In the genomic region with DNA sequence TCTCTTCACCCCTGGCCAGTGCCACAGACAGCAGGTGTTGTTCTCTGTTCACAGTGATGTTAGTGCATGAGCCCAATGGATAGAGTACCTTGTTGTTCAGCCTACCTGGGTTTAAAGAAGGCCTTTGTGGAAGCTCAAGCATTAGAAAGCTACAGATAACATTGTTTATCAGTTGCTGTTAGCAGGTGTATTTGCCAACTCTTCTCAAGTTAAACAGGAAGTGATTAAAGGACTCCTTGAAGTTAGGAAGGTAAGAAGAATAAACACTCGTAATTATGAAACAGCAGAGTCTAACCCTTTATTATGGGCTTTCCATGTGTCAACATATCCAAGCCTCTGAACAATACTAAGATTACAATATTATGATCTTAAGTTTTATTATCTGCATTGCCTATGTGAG, we compare ENCODE assay signal across 19 cellular contexts. TPM values are rescaled to one million over a fixed set of nuclear protein-coding genes. Genes with fewer than 3 reads are reported as not detected.
DNase-seq lines count a peak whose midpoint lies in the region; ATAC-seq and TF ChIP-seq lines count a peak whose summit lies in the region.
"Had no signal": no experiment of that assay in that cellular context is flagged by ENCODE, and none has a peak within 500 bp of the region (broad histone marks: within the 10 kb centered on the region; RNA-seq: fewer than 3 reads in every experiment).

No MANE protein-coding gene starts in this region.

- H3K4me3 ChIP-seq in DND-41 (ENCODE audit: low read depth in 1 of 2, low read length in 2 of 2) (no peak overlapping the region), parathyroid adenoma (ENCODE audit: low read depth, low read length) (no peak overlapping the region), mesendoderm (ENCODE audit: low read length) (no peak overlapping the region)
- H3K4me3 ChIP-seq: heart right ventricle, vagina had no signal

- no CpG with 5 or more reads among the region's 1 CpG for WGBS in mesendoderm (ENCODE audit: extremely low coverage, insufficient coverage, low lambda C conversion rate)

- H3K36me3 ChIP-seq in DND-41 (ENCODE audit: insufficient read depth, low read length): no peaks in the 10 kb centered on the region
- no peaks in the 10 kb centered on the region for H3K36me3 ChIP-seq in parathyroid adenoma (ENCODE audit: control insufficient read depth, insufficient read depth, low read length)
- no peaks in the 10 kb centered on the region for H3K36me3 ChIP-seq in mesendoderm (ENCODE audit: control insufficient read depth, insufficient read depth, low read length)
- H3K36me3 ChIP-seq: heart right ventricle, vagina had no signal

- H3K9me3 ChIP-seq in DND-41 (ENCODE audit: insufficient read depth, low read length, severe bottlenecking) (no peaks in the 10 kb centered on the region), parathyroid adenoma (ENCODE audit: control insufficient read depth, low read length) (no peaks in the 10 kb centered on the region)
- H3K9me3 ChIP-seq: heart right ventricle, vagina had no signal

- no peak for DNase-seq in DND-41
- DNase-seq in NCI-H146 treated with DMSO at 0.1 percent for 48 hours (lab: John Stamatoyannopoulos, UW; ENCODE audit: unreplicated experiment): peak; percentile 98
- DNase-seq in NCI-H748 treated with DMSO at 0.1 percent for 48 hours (lab: John Stamatoyannopoulos, UW): peak; percentile 83
- DNase-seq in activated CD8-positive, alpha-beta memory T cell treated with anti-CD3 and anti-CD28 coated beads for 24 hours: no peak
- DNase-seq in mesendoderm: no peak
- DNase-seq: activated CD8-positive, alpha-beta T cell treated with anti-CD3 and anti-CD28 coated beads for 36 hours; activated T-cell treated with anti-CD3 and anti-CD28 coated beads, Interleukin-2, amount 50 U/mL, for 48 hours; AML-193; Calu3; heart right ventricle; natural killer cell; NCI-H2171; posterior cingulate gyrus; SHP77 treated with DMSO at 0.1 percent for 48 hours; stimulated activated CD4-positive, alpha-beta T cell treated with anti-CD3 and anti-CD28 coated beads, Interleukin-2, amount 100 ng/mL, for 48 hours had no signal

- H3K23ac ChIP-seq in mesendoderm (ENCODE audit: low read length): no peak overlapping the region

- no peak overlapping the region for H2BK5ac ChIP-seq in mesendoderm (ENCODE audit: low read length)

- H3K4me1 ChIP-seq in DND-41 (ENCODE audit: insufficient read depth, low read length) (peaks cover 7% of the 10 kb centered on the region), parathyroid adenoma (no peaks in the 10 kb centered on the region), mesendoderm (ENCODE audit: control insufficient read depth, low read depth, low read length) (no peaks in the 10 kb centered on the region)
- H3K4me1 ChIP-seq: heart right ventricle, vagina had no signal

- no peak overlapping the region for H4K5ac ChIP-seq in mesendoderm (ENCODE audit: low read length)

- H3K79me1 ChIP-seq in mesendoderm (ENCODE audit: low read length): no peaks in the 10 kb centered on the region

- H4K20me1 ChIP-seq in DND-41 (ENCODE audit: insufficient read depth, low read length): no peaks in the 10 kb centered on the region

- no peaks in the 10 kb centered on the region for H3K79me2 ChIP-seq in DND-41 (ENCODE audit: insufficient read depth, low read length)
- no peaks in the 10 kb centered on the region for H3K79me2 ChIP-seq in parathyroid adenoma
- H3K79me2 ChIP-seq in mesendoderm (ENCODE audit: control insufficient read depth, insufficient read depth, low read length): no peaks in the 10 kb centered on the region

- peak; percentile 42; the same call in 2 of the 3 replicates for ATAC-seq in DND-41 (ENCODE audit: insufficient read depth, low read depth)
- no peak for ATAC-seq in GM18909 (IDR thresholded peaks at IDR 0.05; ENCODE audit: poor library complexity, unreplicated experiment)
- ATAC-seq: activated CD8-positive, alpha-beta T cell treated with anti-CD3 and anti-CD28 coated beads for 36 hours; activated naive CD4-positive, alpha-beta T cell treated with anti-CD3 and anti-CD28 coated beads, Interleukin-2, amount 50 U/mL, for 72 hours; heart right ventricle; natural killer cell had no signal

- no peaks in the 10 kb centered on the region for H3K27me3 ChIP-seq in DND-41 (ENCODE audit: insufficient read depth, low read length, poor library complexity)
- H3K27me3 ChIP-seq in parathyroid adenoma (ENCODE audit: control insufficient read depth, insufficient read depth, low read length): no peaks in the 10 kb centered on the region
- no peaks in the 10 kb centered on the region for H3K27me3 ChIP-seq in mesendoderm (ENCODE audit: insufficient read depth, low read length, poor library complexity)
- H3K27me3 ChIP-seq: vagina had no signal

- no peak overlapping the region for H3K4ac ChIP-seq in mesendoderm (ENCODE audit: low read depth, low read length)

- H3K27ac ChIP-seq in DND-41 (ENCODE audit: low read length) (no peak overlapping the region), parathyroid adenoma (no peak overlapping the region), mesendoderm (ENCODE audit: low read depth, low read length) (no peak overlapping the region)
- H3K27ac ChIP-seq: heart right ventricle, vagina had no signal

- no peak overlapping the region for H4K8ac ChIP-seq in mesendoderm (ENCODE audit: low read depth, low read length)

- no peak for TF ChIP-seq CTCF in DND-41 (IDR thresholded peaks at IDR 0.05; ENCODE audit: borderline replicate concordance, extremely low read depth, low read length, poor library complexity, severe bottlenecking)
- no peak for TF ChIP-seq CTCF in parathyroid adenoma (IDR thresholded peaks at IDR 0.05)

- H3K9ac ChIP-seq in DND-41 (ENCODE audit: low read depth, low read length): no peak overlapping the region
- no peak overlapping the region for H3K9ac ChIP-seq in parathyroid adenoma
- H3K9ac ChIP-seq in mesendoderm (ENCODE audit: low read length): no peak overlapping the region

- no peak overlapping the region for H3K56ac ChIP-seq in mesendoderm (ENCODE audit: low read length)

- no peak overlapping the region for H2BK15ac ChIP-seq in mesendoderm (replicated peaks; ENCODE audit: low read depth)

- no peak overlapping the region for H3K18ac ChIP-seq in mesendoderm (ENCODE audit: low read length)

- H2BK120ac ChIP-seq in mesendoderm (ENCODE audit: low read depth, low read length): no peak overlapping the region

- H2AK5ac ChIP-seq in mesendoderm (ENCODE audit: low read length): no peak overlapping the region

- no peak overlapping the region for H3K4me2 ChIP-seq in DND-41 (ENCODE audit: insufficient read depth, low read length)
- H3K4me2 ChIP-seq in parathyroid adenoma (ENCODE audit: low read length): no peak overlapping the region
- H3K4me2 ChIP-seq in mesendoderm (ENCODE audit: low read length): no peak overlapping the region

- H2AFZ ChIP-seq in DND-41 (ENCODE audit: low read depth, low read length) (no peak overlapping the region), parathyroid adenoma (peak overlapping the region; percentile 59)

RNA-seq across cellular contexts. Expression of a gene that starts 25.9 kb away (rescaled TPM):
- polyA plus RNA-seq in mesendoderm (2013, experiment 1 of 2): not detected
- polyA plus RNA-seq in mesendoderm (2013, experiment 2 of 2): not detected

RNA-seq across cellular contexts. Expression of a gene that starts 29.4 kb away (rescaled TPM):
- polyA plus RNA-seq in mesendoderm (2013, experiment 1 of 2): not detected
- polyA plus RNA-seq in mesendoderm (2013, experiment 2 of 2): not detected
- polyA plus RNA-seq: heart right ventricle had no signal

RNA-seq across cellular contexts. Expression of a gene that starts 45.4 kb away (rescaled TPM):
- not detected for polyA plus RNA-seq in mesendoderm (2013, experiment 1 of 2)
- polyA plus RNA-seq in mesendoderm (2013, experiment 2 of 2): not detected
- polyA plus RNA-seq: heart right ventricle had no signal

RNA-seq across cellular contexts. Expression of a gene that starts 57.7 kb away (rescaled TPM):
- polyA plus RNA-seq in mesendoderm (2013, experiment 1 of 2): 26.4 TPM
- 28.3 TPM for polyA plus RNA-seq in mesendoderm (2013, experiment 2 of 2)

Comparison
In these comparisons a context has a peak if more than half of its experiments do, and no peak if none do; other contexts are left out.
1. DNase-seq: peak in NCI-H146 treated with DMSO at 0.1 percent for 48 hours (single experiment) and NCI-H748 treated with DMSO at 0.1 percent for 48 hours (single experiment); none in DND-41 (single experiment), activated CD8-positive, alpha-beta memory T cell treated with anti-CD3 and anti-CD28 coated beads for 24 hours (single experiment) and mesendoderm (single experiment).